Comparison of ENCODE assay signal across 8 cellular contexts in genomic region chr12:54017845-54018607, GRCh38. TPM values are rescaled to one million over a fixed set of nuclear protein-coding genes. Genes with fewer than 3 reads are reported as not detected.
DNase-seq lines count a peak whose midpoint lies in the region; ATAC-seq and TF ChIP-seq lines count a peak whose summit lies in the region.

No MANE protein-coding gene starts in this region.

- no peaks in the 10 kb centered on the region for H3K9me3 Mint-ChIP-seq in activated CD4-positive, alpha-beta T cell treated with anti-CD3 and anti-CD28 coated beads for 36 hours (ENCODE audit: low read depth)
- H3K9me3 Mint-ChIP-seq in dendritic cell treated with granulocyte-macrophage colony-stimulating factor and Interleukin-4, amounts not matched to agents 40 ng/mL and 50 ng/mL, for 4 days, result no peaks in the 10 kb centered on the region

- peaks cover 17% of the 10 kb centered on the region for H3K4me1 Mint-ChIP-seq in activated CD4-positive, alpha-beta T cell treated with anti-CD3 and anti-CD28 coated beads for 36 hours
- H3K4me1 Mint-ChIP-seq in dendritic cell treated with granulocyte-macrophage colony-stimulating factor and Interleukin-4, amounts not matched to agents 40 ng/mL and 50 ng/mL, for 4 days (ENCODE audit: low read depth), result peaks cover 29% of the 10 kb centered on the region

- ATAC-seq in GM18861 (IDR thresholded peaks at IDR 0.05; ENCODE audit: unreplicated experiment), result peak; percentile 65
- ATAC-seq in HG03095 (IDR thresholded peaks at IDR 0.05; ENCODE audit: unreplicated experiment), result peak; percentile 69
- peak; percentile 88 for ATAC-seq in activated CD4-positive, alpha-beta T cell treated with anti-CD3 and anti-CD28 coated beads for 36 hours
- peak; percentile 86 to 88 for ATAC-seq in lower lobe of right lung

- peak overlapping the region; percentile 65 for H3K4me3 Mint-ChIP-seq in activated CD4-positive, alpha-beta T cell treated with anti-CD3 and anti-CD28 coated beads for 36 hours
- H3K4me3 Mint-ChIP-seq in dendritic cell treated with granulocyte-macrophage colony-stimulating factor and Interleukin-4, amounts not matched to agents 40 ng/mL and 50 ng/mL, for 4 days, result peak overlapping the region; percentile 62

- H3K36me3 Mint-ChIP-seq in activated CD4-positive, alpha-beta T cell treated with anti-CD3 and anti-CD28 coated beads for 36 hours (ENCODE audit: low read depth), result no peaks in the 10 kb centered on the region
- no peaks in the 10 kb centered on the region for H3K36me3 Mint-ChIP-seq in dendritic cell treated with granulocyte-macrophage colony-stimulating factor and Interleukin-4, amounts not matched to agents 40 ng/mL and 50 ng/mL, for 4 days (ENCODE audit: low read depth)

- TF ChIP-seq CTCF in AG04449 (IDR thresholded peaks at IDR 0.05; ENCODE audit: insufficient read depth, low read length, missing control alignments) (no peak), lower lobe of right lung (IDR thresholded peaks at IDR 0.05) (no peak)

- H3K4me1 ChIP-seq in lower lobe of right lung, result peaks cover 25% of the 10 kb centered on the region

- peak overlapping the region; percentile 88 for H3K4me3 ChIP-seq in AG04449 (ENCODE audit: low read depth, low read length)
- peak overlapping the region; percentile 46 for H3K4me3 ChIP-seq in lower lobe of right lung

- H3K27ac ChIP-seq in lower lobe of right lung, result no peak overlapping the region

- H3K27me3 ChIP-seq in lower lobe of right lung (ENCODE audit: low read depth), result peaks cover 99% of the 10 kb centered on the region

- intact Hi-C loops in activated CD4-positive, alpha-beta T cell treated with anti-CD3 and anti-CD28 coated beads for 36 hours (cut with DNase I, micrococcal nuclease), result no loop called here
- intact Hi-C loops in dendritic cell treated with granulocyte-macrophage colony-stimulating factor and Interleukin-4, amounts not matched to agents 40 ng/mL and 50 ng/mL, for 4 days (cut with micrococcal nuclease), result no loop called here
- intact Hi-C loops in lower lobe of right lung (cut with DNase I), result no loop called here

- no peak overlapping the region for H3K27ac Mint-ChIP-seq in activated CD4-positive, alpha-beta T cell treated with anti-CD3 and anti-CD28 coated beads for 36 hours
- peak overlapping the region; percentile 57 for H3K27ac Mint-ChIP-seq in dendritic cell treated with granulocyte-macrophage colony-stimulating factor and Interleukin-4, amounts not matched to agents 40 ng/mL and 50 ng/mL, for 4 days

- POLR2A ChIA-PET in AG04449 (lab: Yijun Ruan, JAX), result interaction anchor here (0.6 to 2.8 kb wide), 18 partner anchors 9 to 178 kb away, joined by 3 to 53 read pairs (median 4); partner anchors contain the start of genes HOXC10, HOXC5, HOXC6 and HOXC8
- POLR2A ChIA-PET in activated CD4-positive, alpha-beta T cell treated with anti-CD3 and anti-CD28 coated beads for 36 hours (lab: Charles Lee), result no interaction called here

- DNase-seq in AG04449 (ENCODE audit: low read depth, low spot score) (peak; percentile 82), NCI-H2227 treated with DMSO at 0.1 percent for 48 hours (lab: John Stamatoyannopoulos, UW) (peak; percentile 72), lower lobe of right lung (peak; percentile 68)
- peak; percentile 85 for DNase-seq in activated CD4-positive, alpha-beta T cell treated with anti-CD3 and anti-CD28 coated beads for 36 hours
- peak; percentile 57 for DNase-seq in stimulated activated CD8-positive, alpha-beta memory T cell treated with anti-CD3 and anti-CD28 coated beads, Interleukin-12 subunit alpha, Interleukin-12 subunit beta, amount 100 ng/mL, for 1 hour (ENCODE audit: low read depth)

- peaks cover 58% of the 10 kb centered on the region for H3K27me3 Mint-ChIP-seq in activated CD4-positive, alpha-beta T cell treated with anti-CD3 and anti-CD28 coated beads for 36 hours
- peaks cover 97% of the 10 kb centered on the region for H3K27me3 Mint-ChIP-seq in dendritic cell treated with granulocyte-macrophage colony-stimulating factor and Interleukin-4, amounts not matched to agents 40 ng/mL and 50 ng/mL, for 4 days

- H3K36me3 ChIP-seq in lower lobe of right lung, result no peaks in the 10 kb centered on the region

- no peaks in the 10 kb centered on the region for H3K9me3 ChIP-seq in lower lobe of right lung

- CTCF ChIA-PET in AG04449 (lab: Yijun Ruan, JAX), result interaction anchor here (0.6 to 21.3 kb wide), 18 partner anchors 10 to 352 kb away, joined by 3 to 385 read pairs (median 5); partner anchors contain the start of genes HOXC10, HOXC5, HOXC6 and HOXC8
- CTCF ChIA-PET in activated CD4-positive, alpha-beta T cell treated with anti-CD3 and anti-CD28 coated beads for 36 hours (lab: Charles Lee), result interaction anchor here (0.6 to 3.2 kb wide), 12 partner anchors 9 to 197 kb away, joined by 3 to 19 read pairs (median 4); partner anchors contain the start of genes HOXC10, HOXC5 and HOXC6

RNA-seq across cellular contexts. Expression of gene HOXC8, which starts 9.2 kb away (rescaled TPM):
- total RNA-seq in activated CD4-positive, alpha-beta T cell treated with anti-CD3 and anti-CD28 coated beads for 36 hours, result not detected
- not detected for total RNA-seq in lower lobe of right lung

RNA-seq across cellular contexts. Expression of gene HOXC6, which starts 10.2 kb away (rescaled TPM):
- total RNA-seq in activated CD4-positive, alpha-beta T cell treated with anti-CD3 and anti-CD28 coated beads for 36 hours, result not detected
- total RNA-seq in lower lobe of right lung, result 0.50 TPM

RNA-seq across cellular contexts. Expression of gene HOXC5, which starts 14.8 kb away (rescaled TPM):
- not detected for total RNA-seq in activated CD4-positive, alpha-beta T cell treated with anti-CD3 and anti-CD28 coated beads for 36 hours
- not detected for total RNA-seq in lower lobe of right lung

RNA-seq across cellular contexts. Expression of gene HOXC9, which starts 18.1 kb away (rescaled TPM):
- not detected for total RNA-seq in activated CD4-positive, alpha-beta T cell treated with anti-CD3 and anti-CD28 coated beads for 36 hours
- not detected for total RNA-seq in lower lobe of right lung

RNA-seq across cellular contexts. Expression of gene HOXC10, which starts 33.1 kb away (rescaled TPM):
- total RNA-seq in activated CD4-positive, alpha-beta T cell treated with anti-CD3 and anti-CD28 coated beads for 36 hours, result not detected
- total RNA-seq in lower lobe of right lung, result not detected
